18 cellular contexts compared by ENCODE assay signal in genomic region chr5:163478126-163478981, GRCh38. TPM values are rescaled to one million over a fixed set of nuclear protein-coding genes. Genes with fewer than 3 reads are reported as not detected.
DNase-seq lines count a peak whose midpoint lies in the region; ATAC-seq and TF ChIP-seq lines count a peak whose summit lies in the region.
"Had no signal": no experiment of that assay in that cellular context is flagged by ENCODE, and none has a peak within 500 bp of the region (broad histone marks: within the 10 kb centered on the region; RNA-seq: fewer than 3 reads in every experiment).

No MANE protein-coding gene starts in this region.

- 73 to 81% methylated on average over 2 of the region's 2 CpGs for WGBS in aorta, 2 donors

- POLR2A ChIA-PET in activated CD4-positive, alpha-beta memory T cell treated with anti-CD3 and anti-CD28 coated beads for 36 hours (lab: Charles Lee) = interaction anchor here (0.6 kb wide), 1 partner anchor 18 kb away, joined by 3 read pairs; the partner anchor contains the start of genes HMMR and NUDCD2
- POLR2A ChIA-PET in activated CD4-positive, alpha-beta memory T cell treated with anti-CD3 and anti-CD28 coated beads, Interleukin-2, amount 10 ng/mL, durations not matched to agents 7 days and 5 days (lab: Charles Lee) = interaction anchor here (1.2 to 2.0 kb wide), 5 partner anchors 11 to 19 kb away, joined by 3 to 9 read pairs (median 5); partner anchors contain the start of genes HMMR and NUDCD2

- TF ChIP-seq CTCF in osteoblast (IDR thresholded peaks at IDR 0.05; ENCODE audit: extremely low read depth, low read depth, low read length) = no peak

- H3K4me2 ChIP-seq in osteoblast (ENCODE audit: insufficient read depth, low read length) = peak overlapping the region; percentile 5

- H3K27me3 Mint-ChIP-seq in activated CD4-positive, alpha-beta memory T cell treated with anti-CD3 and anti-CD28 coated beads for 36 hours = no peaks in the 10 kb centered on the region
- no peaks in the 10 kb centered on the region for H3K27me3 Mint-ChIP-seq in activated CD4-positive, alpha-beta memory T cell treated with anti-CD3 and anti-CD28 coated beads, Interleukin-2, amount 10 ng/mL, durations not matched to agents 7 days and 5 days
- H3K27me3 Mint-ChIP-seq: CD8-positive, alpha-beta memory T cell had no signal

- H3K4me3 ChIP-seq in osteoblast (ENCODE audit: insufficient read depth, low read length) (no peak overlapping the region), aorta (ENCODE audit: low read length in 2 of 2) (no peak overlapping the region)
- H3K4me3 ChIP-seq: stomach had no signal

- H3K9me3 Mint-ChIP-seq in activated CD4-positive, alpha-beta memory T cell treated with anti-CD3 and anti-CD28 coated beads for 36 hours = no peaks in the 10 kb centered on the region
- no peaks in the 10 kb centered on the region for H3K9me3 Mint-ChIP-seq in activated CD4-positive, alpha-beta memory T cell treated with anti-CD3 and anti-CD28 coated beads, Interleukin-2, amount 10 ng/mL, durations not matched to agents 7 days and 5 days
- H3K9me3 Mint-ChIP-seq: CD8-positive, alpha-beta memory T cell had no signal

- H3K4me1 Mint-ChIP-seq in activated CD4-positive, alpha-beta memory T cell treated with anti-CD3 and anti-CD28 coated beads for 36 hours (ENCODE audit: low read depth) = peaks cover 10% of the 10 kb centered on the region
- peaks cover 5% of the 10 kb centered on the region for H3K4me1 Mint-ChIP-seq in activated CD4-positive, alpha-beta memory T cell treated with anti-CD3 and anti-CD28 coated beads, Interleukin-2, amount 10 ng/mL, durations not matched to agents 7 days and 5 days

- peaks cover 12% of the 10 kb centered on the region for H3K4me1 ChIP-seq in osteoblast (ENCODE audit: insufficient read depth, low read length)
- H3K4me1 ChIP-seq in aorta (ENCODE audit: control insufficient read depth in 1 of 2, insufficient read depth in 2 of 2, low read length in 2 of 2) = no peaks in the 10 kb centered on the region
- H3K4me1 ChIP-seq: stomach had no signal

- H3K27me3 ChIP-seq in osteoblast (ENCODE audit: insufficient read depth, low read length) = no peaks in the 10 kb centered on the region
- no peaks in the 10 kb centered on the region for H3K27me3 ChIP-seq in aorta (ENCODE audit: control insufficient read depth in 1 of 2, insufficient read depth in 2 of 2, low read length in 1 of 2)
- H3K27me3 ChIP-seq: stomach had no signal

- H3K36me3 ChIP-seq in osteoblast (ENCODE audit: insufficient read depth, low read length) (peaks cover 9% of the 10 kb centered on the region), aorta (ENCODE audit: control insufficient read depth in 1 of 2, insufficient read depth in 2 of 2, low read length in 1 of 2) (no peaks in the 10 kb centered on the region)
- H3K36me3 ChIP-seq: stomach had no signal

- CTCF ChIA-PET in activated CD4-positive, alpha-beta memory T cell treated with anti-CD3 and anti-CD28 coated beads for 36 hours (lab: Charles Lee) = interaction anchor here (0.6 to 1.1 kb wide), 2 partner anchors 70 to 175 kb away, joined by 3 read pairs; no protein-coding TSS in a partner anchor
- CTCF ChIA-PET in activated CD4-positive, alpha-beta memory T cell treated with anti-CD3 and anti-CD28 coated beads, Interleukin-2, amount 10 ng/mL, durations not matched to agents 7 days and 5 days (lab: Charles Lee) = no interaction called here

- peak overlapping the region; percentile 46 for H3K27ac Mint-ChIP-seq in activated CD4-positive, alpha-beta memory T cell treated with anti-CD3 and anti-CD28 coated beads for 36 hours
- no peak overlapping the region for H3K27ac Mint-ChIP-seq in activated CD4-positive, alpha-beta memory T cell treated with anti-CD3 and anti-CD28 coated beads, Interleukin-2, amount 10 ng/mL, durations not matched to agents 7 days and 5 days

- no peak overlapping the region for H2AFZ ChIP-seq in osteoblast (ENCODE audit: low read length)

- H4K20me1 ChIP-seq in osteoblast (ENCODE audit: insufficient read depth, low read length) = no peaks in the 10 kb centered on the region

- intact Hi-C loops in activated CD4-positive, alpha-beta memory T cell treated with anti-CD3 and anti-CD28 coated beads for 36 hours (cut with micrococcal nuclease) = no loop called here
- intact Hi-C loops in aorta (cut with DNase I) = no loop called here

- no peak for DNase-seq in activated CD4-positive, alpha-beta memory T cell treated with anti-CD3 and anti-CD28 coated beads for 36 hours
- no peak for DNase-seq in activated CD4-positive, alpha-beta memory T cell treated with anti-CD3 and anti-CD28 coated beads, Interleukin-2, amount 10 ng/mL, durations not matched to agents 7 days and 5 days
- DNase-seq in RKO (ENCODE audit: low spot score) = peak; percentile 21
- DNase-seq in dermis blood vessel endothelial cell = peak; percentile 51
- DNase-seq in osteoblast (ENCODE audit: insufficient read length, low spot score, missing footprints) = peak; percentile 15
- DNase-seq in NCI-H1048 (lab: John Stamatoyannopoulos, UW) = no peak
- DNase-seq in aorta = no peak
- DNase-seq: activated CD4-positive, CD25-positive, alpha-beta regulatory T cell treated with anti-CD3 and anti-CD28 coated beads, Interleukin-2, amount 50 U/mL, for 72 hours; activated naive CD4-positive, alpha-beta T cell; CD8-positive, alpha-beta memory T cell; DND-41; NCI-H187; right cardiac atrium; Right ventricle myocardium superior; stimulated activated CD4-positive, alpha-beta T cell treated with anti-CD3 and anti-CD28 coated beads, Interleukin-1b, Interleukin-23, amount 100 ng/mL, for 48 hours; stomach had no signal

- peaks cover 54% of the 10 kb centered on the region for H3K36me3 Mint-ChIP-seq in activated CD4-positive, alpha-beta memory T cell treated with anti-CD3 and anti-CD28 coated beads for 36 hours
- peaks cover 82% of the 10 kb centered on the region for H3K36me3 Mint-ChIP-seq in activated CD4-positive, alpha-beta memory T cell treated with anti-CD3 and anti-CD28 coated beads, Interleukin-2, amount 10 ng/mL, durations not matched to agents 7 days and 5 days (ENCODE audit: low read depth)
- H3K36me3 Mint-ChIP-seq: CD8-positive, alpha-beta memory T cell had no signal

- ATAC-seq in HG03378 (IDR thresholded peaks at IDR 0.05; ENCODE audit: unreplicated experiment) = no peak
- no peak for ATAC-seq in aorta (ENCODE audit: low FRiP score)
- ATAC-seq: left lobe of liver, right cardiac atrium had no signal

- H3K4me3 Mint-ChIP-seq in activated CD4-positive, alpha-beta memory T cell treated with anti-CD3 and anti-CD28 coated beads for 36 hours = no peak overlapping the region
- no peak overlapping the region for H3K4me3 Mint-ChIP-seq in activated CD4-positive, alpha-beta memory T cell treated with anti-CD3 and anti-CD28 coated beads, Interleukin-2, amount 10 ng/mL, durations not matched to agents 7 days and 5 days
- H3K4me3 Mint-ChIP-seq: CD8-positive, alpha-beta memory T cell had no signal

- H3K9me3 ChIP-seq in osteoblast (ENCODE audit: low read depth, low read length) (no peaks in the 10 kb centered on the region), aorta (ENCODE audit: control insufficient read depth, low read length) (no peaks in the 10 kb centered on the region)
- H3K9me3 ChIP-seq: stomach had no signal

- H3K27ac ChIP-seq in osteoblast (ENCODE audit: low read depth, low read length) = peak overlapping the region; percentile 44
- H3K27ac ChIP-seq in aorta (ENCODE audit: low read depth in 1 of 2, low read length in 2 of 2) = no peak overlapping the region
- H3K27ac ChIP-seq: stomach had no signal

- H3K79me2 ChIP-seq in osteoblast (ENCODE audit: insufficient read depth, low read length) = no peaks in the 10 kb centered on the region

RNA-seq across cellular contexts. Expression of gene HMMR, which starts 17.9 kb away (rescaled TPM):
- 100 to 1,000 TPM; 109 to 118 TPM for total RNA-seq in activated CD4-positive, alpha-beta memory T cell treated with anti-CD3 and anti-CD28 coated beads for 36 hours
- total RNA-seq in activated CD4-positive, alpha-beta memory T cell treated with anti-CD3 and anti-CD28 coated beads, Interleukin-2, amount 10 ng/mL, durations not matched to agents 7 days and 5 days = 10 to 100 TPM; 74.7 to 75.7 TPM
- total RNA-seq in dermis blood vessel endothelial cell (16.2 and 60.2 TPM in 2 replicates), osteoblast (2.5 and 2.9 TPM in 2 replicates), aorta (1 to 10 TPM in 1 of 2 donors, not detected in 1; 2.2 TPM)
- polyA plus RNA-seq in aorta = under 1 TPM in 1 of 2 donors, not detected in 1; 0.75 TPM

RNA-seq across cellular contexts. Expression of gene NUDCD2, which starts 18.5 kb away (rescaled TPM):
- 10 to 100 TPM; 46.4 to 48.6 TPM for total RNA-seq in activated CD4-positive, alpha-beta memory T cell treated with anti-CD3 and anti-CD28 coated beads for 36 hours
- total RNA-seq in activated CD4-positive, alpha-beta memory T cell treated with anti-CD3 and anti-CD28 coated beads, Interleukin-2, amount 10 ng/mL, durations not matched to agents 7 days and 5 days = 10 to 100 TPM; 36.0 to 39.3 TPM
- total RNA-seq in dermis blood vessel endothelial cell (2.9 and 7.6 TPM in 2 replicates), osteoblast (5.9 and 7.2 TPM in 2 replicates), aorta (10 to 100 TPM; 14.5 to 20.7 TPM)
- polyA plus RNA-seq in aorta = 1 to 10 TPM; 7.7 to 9.1 TPM

RNA-seq across cellular contexts. Expression of gene MAT2B, which starts 27.1 kb away (rescaled TPM):
- 100 to 1,000 TPM; 114 to 122 TPM for total RNA-seq in activated CD4-positive, alpha-beta memory T cell treated with anti-CD3 and anti-CD28 coated beads for 36 hours
- 100 to 1,000 TPM; 112 to 119 TPM for total RNA-seq in activated CD4-positive, alpha-beta memory T cell treated with anti-CD3 and anti-CD28 coated beads, Interleukin-2, amount 10 ng/mL, durations not matched to agents 7 days and 5 days
- total RNA-seq in dermis blood vessel endothelial cell (89.9 and 107 TPM in 2 replicates), osteoblast (46.7 and 52.2 TPM in 2 replicates), aorta (10 to 100 TPM; 39.3 to 46.6 TPM)
- polyA plus RNA-seq in aorta = 10 to 100 TPM; 40.9 to 62.4 TPM

RNA-seq across cellular contexts. Expression of gene CCNG1, which starts 41.0 kb away (rescaled TPM):
- 100 to 1,000 TPM; 139 to 164 TPM for total RNA-seq in activated CD4-positive, alpha-beta memory T cell treated with anti-CD3 and anti-CD28 coated beads for 36 hours
- 100 to 1,000 TPM; 143 to 154 TPM for total RNA-seq in activated CD4-positive, alpha-beta memory T cell treated with anti-CD3 and anti-CD28 coated beads, Interleukin-2, amount 10 ng/mL, durations not matched to agents 7 days and 5 days
- total RNA-seq in dermis blood vessel endothelial cell = 379 and 441 TPM in 2 replicates
- total RNA-seq in osteoblast = 455 and 469 TPM in 2 replicates
- total RNA-seq in aorta = 100 to 1,000 TPM; 101 to 108 TPM
- 100 to 1,000 TPM in 1 of 2 donors, 10 to 100 TPM in 1; 68.4 to 185 TPM for polyA plus RNA-seq in aorta

Comparison
In these comparisons a context has a peak if more than half of its experiments do, and no peak if none do; other contexts are left out.
1. DNase-seq: peak in RKO (single experiment), dermis blood vessel endothelial cell (single experiment) and osteoblast (single experiment); none in activated CD4-positive, alpha-beta memory T cell treated with anti-CD3 and anti-CD28 coated beads for 36 hours (single experiment), activated CD4-positive, alpha-beta memory T cell treated with anti-CD3 and anti-CD28 coated beads, Interleukin-2, amount 10 ng/mL, durations not matched to agents 7 days and 5 days (single experiment), NCI-H1048 (single experiment) and aorta (0 of 2).